Comparison of ENCODE assay signal across 9 cellular contexts in genomic region chr1:156356875-156357534, GRCh38. TPM values are rescaled to one million over a fixed set of nuclear protein-coding genes. Genes with fewer than 3 reads are reported as not detected.
DNase-seq lines count a peak whose midpoint lies in the region; ATAC-seq and TF ChIP-seq lines count a peak whose summit lies in the region.
"Had no signal": no experiment of that assay in that cellular context is flagged by ENCODE, and none has a peak within 500 bp of the region (broad histone marks: within the 10 kb centered on the region; RNA-seq: fewer than 3 reads in every experiment).

No MANE protein-coding gene starts in this region.

- H3K36me3 Mint-ChIP-seq in activated CD8-positive, alpha-beta T cell treated with anti-CD3 and anti-CD28 coated beads, Interleukin-2, amount 10 ng/mL, durations not matched to agents 7 days and 5 days (ENCODE audit: low read depth): no peaks in the 10 kb centered on the region
- no peaks in the 10 kb centered on the region for H3K36me3 Mint-ChIP-seq in neural crest cell (ENCODE audit: low read depth)
- no peaks in the 10 kb centered on the region for H3K36me3 Mint-ChIP-seq in type B pancreatic cell

- TF ChIP-seq POLR2A in erythroblast (IDR thresholded peaks at IDR 0.05; ENCODE audit: low read length): no peak

- no peak overlapping the region for H3K4me3 Mint-ChIP-seq in activated CD8-positive, alpha-beta T cell treated with anti-CD3 and anti-CD28 coated beads, Interleukin-2, amount 10 ng/mL, durations not matched to agents 7 days and 5 days
- H3K4me3 Mint-ChIP-seq in neural crest cell (no peak overlapping the region), type B pancreatic cell (peak overlapping the region; percentile 59)
- H3K4me3 Mint-ChIP-seq: stimulated activated naive CD8-positive, alpha-beta T cell treated with anti-CD3 and anti-CD28 coated beads, Interleukin-15, Interleukin-2, amounts not matched to agents 100 ng/mL and 50 ng/mL, for 24 hours had no signal

- no peaks in the 10 kb centered on the region for H3K9me3 Mint-ChIP-seq in activated CD8-positive, alpha-beta T cell treated with anti-CD3 and anti-CD28 coated beads, Interleukin-2, amount 10 ng/mL, durations not matched to agents 7 days and 5 days (ENCODE audit: insufficient read depth)
- no peaks in the 10 kb centered on the region for H3K9me3 Mint-ChIP-seq in neural crest cell
- H3K9me3 Mint-ChIP-seq in type B pancreatic cell: no peaks in the 10 kb centered on the region
- H3K9me3 Mint-ChIP-seq: stimulated activated naive CD8-positive, alpha-beta T cell treated with anti-CD3 and anti-CD28 coated beads, Interleukin-15, Interleukin-2, amounts not matched to agents 100 ng/mL and 50 ng/mL, for 24 hours had no signal

- no peak overlapping the region; the same call in 1 of the 2 replicates for H3K4me3 ChIP-seq in HEK293 (ENCODE audit: low read depth, low read length)

- peak; percentile 99 for ATAC-seq in activated CD8-positive, alpha-beta T cell treated with anti-CD3 and anti-CD28 coated beads, Interleukin-2, amount 10 ng/mL, durations not matched to agents 7 days and 5 days
- ATAC-seq in GM18519 (IDR thresholded peaks at IDR 0.05; ENCODE audit: low FRiP score, unreplicated experiment): no peak

- peaks cover 31% of the 10 kb centered on the region for H3K27me3 Mint-ChIP-seq in activated CD8-positive, alpha-beta T cell treated with anti-CD3 and anti-CD28 coated beads, Interleukin-2, amount 10 ng/mL, durations not matched to agents 7 days and 5 days (ENCODE audit: low read depth)
- peaks cover 78% of the 10 kb centered on the region for H3K27me3 Mint-ChIP-seq in neural crest cell (ENCODE audit: low read depth)
- H3K27me3 Mint-ChIP-seq in type B pancreatic cell: peaks cover 62% of the 10 kb centered on the region

- H3K4me1 ChIP-seq in HEK293 (ENCODE audit: control insufficient read depth, insufficient read depth, low read length): no peaks in the 10 kb centered on the region

- H3K36me3 ChIP-seq in HEK293 (ENCODE audit: control insufficient read depth in 2 of 2, insufficient read depth in 1 of 2, low read length in 2 of 2): no peaks in the 10 kb centered on the region

- POLR2A ChIA-PET in HEK293 (lab: Yijun Ruan, JAX): interaction anchor here (0.6 kb wide), 1 partner anchor 50 kb away, joined by 4 read pairs; no protein-coding TSS in a partner anchor
- POLR2A ChIA-PET in activated CD8-positive, alpha-beta T cell treated with anti-CD3 and anti-CD28 coated beads, Interleukin-2, amount 10 ng/mL, durations not matched to agents 7 days and 5 days (lab: Charles Lee): interaction anchor here (0.6 kb wide), 1 partner anchor 192 kb away, joined by 6 read pairs; no protein-coding TSS in a partner anchor

- no peak overlapping the region for H3K27ac ChIP-seq in HEK293 (ENCODE audit: extremely low read depth, low read depth, low read length)

- H3K4me1 Mint-ChIP-seq in activated CD8-positive, alpha-beta T cell treated with anti-CD3 and anti-CD28 coated beads, Interleukin-2, amount 10 ng/mL, durations not matched to agents 7 days and 5 days (ENCODE audit: low read depth): peaks cover 6% of the 10 kb centered on the region
- H3K4me1 Mint-ChIP-seq in neural crest cell (peaks cover 10% of the 10 kb centered on the region), type B pancreatic cell (ENCODE audit: unreplicated experiment) (peaks cover 6% of the 10 kb centered on the region)

- CTCF ChIA-PET in HEK293 (lab: Yijun Ruan, JAX): interaction anchor here (0.6 to 4.7 kb wide), 18 partner anchors 8 to 234 kb away, joined by 3 to 36 read pairs (median 4); partner anchors contain the start of genes NAXE and RHBG
- CTCF ChIA-PET in activated CD8-positive, alpha-beta T cell treated with anti-CD3 and anti-CD28 coated beads, Interleukin-2, amount 10 ng/mL, durations not matched to agents 7 days and 5 days (lab: Charles Lee): interaction anchor here (0.7 to 1.5 kb wide), 7 partner anchors 13 to 270 kb away, joined by 3 to 6 read pairs (median 3); no protein-coding TSS in a partner anchor

- DNase-seq in COLO668 (lab: John Stamatoyannopoulos, UW; ENCODE audit: unreplicated experiment) (peak; percentile 86), NCI-H2196 treated with DMSO at 0.1 percent for 48 hours (lab: John Stamatoyannopoulos, UW; ENCODE audit: unreplicated experiment) (peak; percentile 63), erythroblast (lab: John Stamatoyannopoulos, UW) (peak; percentile 20 to 47), neural crest cell (ENCODE audit: low read depth, low spot score) (peak; percentile 41), type B pancreatic cell (ENCODE audit: extremely low spot score, unreplicated experiment) (no peak)
- DNase-seq in activated CD8-positive, alpha-beta T cell treated with anti-CD3 and anti-CD28 coated beads, Interleukin-2, amount 10 ng/mL, durations not matched to agents 7 days and 5 days: peak; percentile 75

- H3K27ac Mint-ChIP-seq in activated CD8-positive, alpha-beta T cell treated with anti-CD3 and anti-CD28 coated beads, Interleukin-2, amount 10 ng/mL, durations not matched to agents 7 days and 5 days: no peak overlapping the region
- no peak overlapping the region for H3K27ac Mint-ChIP-seq in neural crest cell (ENCODE audit: unreplicated experiment)
- H3K27ac Mint-ChIP-seq in type B pancreatic cell: no peak overlapping the region
- H3K27ac Mint-ChIP-seq: stimulated activated naive CD8-positive, alpha-beta T cell treated with anti-CD3 and anti-CD28 coated beads, Interleukin-15, Interleukin-2, amounts not matched to agents 100 ng/mL and 50 ng/mL, for 24 hours had no signal

- TF ChIP-seq CTCF in HEK293 (tag by site-specific recombination; IDR thresholded peaks at IDR 0.05) (peak; percentile 98), neural crest cell (conservative IDR thresholded peaks at IDR 0.05) (peak; percentile 82), type B pancreatic cell (conservative IDR thresholded peaks at IDR 0.05) (peak; percentile 85)

- H3K9me3 ChIP-seq in HEK293 (ENCODE audit: control insufficient read depth, insufficient read depth, low read depth, low read length): no peaks in the 10 kb centered on the region

TF ChIP-seq in HEK293, 187 proteins besides CTCF, POLR2A, EP300 and RAD21 (continues in another document):
- TF ChIP-seq PRDM4 (tag by site-specific recombination; IDR thresholded peaks at IDR 0.05): no peak
- TF ChIP-seq ZBTB11 (tag by site-specific recombination; conservative IDR thresholded peaks at IDR 0.05; ENCODE audit: low read depth): no peak

RNA-seq across cellular contexts. Expression of gene RHBG, which starts 12.0 kb away (rescaled TPM):
- total RNA-seq in activated CD8-positive, alpha-beta T cell treated with anti-CD3 and anti-CD28 coated beads, Interleukin-2, amount 10 ng/mL, durations not matched to agents 7 days and 5 days: not detected
- not detected in 2 replicates for total RNA-seq in neural crest cell
- total RNA-seq in type B pancreatic cell (ENCODE audit: low replicate concordance): 0.17 and 0.88 TPM in 2 replicates

RNA-seq across cellular contexts. Expression of gene TSACC, which starts 18.7 kb away (rescaled TPM):
- total RNA-seq in activated CD8-positive, alpha-beta T cell treated with anti-CD3 and anti-CD28 coated beads, Interleukin-2, amount 10 ng/mL, durations not matched to agents 7 days and 5 days: under 1 TPM; 0.73 to 0.76 TPM
- total RNA-seq in neural crest cell: 0.66 and 1.0 TPM in 2 replicates
- total RNA-seq in type B pancreatic cell (ENCODE audit: low replicate concordance): 0.63 TPM in 1 of 2 replicates, not detected in the other

RNA-seq across cellular contexts. Expression of gene CCT3, which starts 18.9 kb away (rescaled TPM):
- 100 to 1,000 TPM; 266 to 269 TPM for total RNA-seq in activated CD8-positive, alpha-beta T cell treated with anti-CD3 and anti-CD28 coated beads, Interleukin-2, amount 10 ng/mL, durations not matched to agents 7 days and 5 days
- total RNA-seq in neural crest cell: 343 and 346 TPM in 2 replicates
- 209 and 301 TPM in 2 replicates for total RNA-seq in type B pancreatic cell (ENCODE audit: low replicate concordance)

RNA-seq across cellular contexts. Expression of gene VHLL, which starts 57.9 kb away (rescaled TPM):
- not detected for total RNA-seq in activated CD8-positive, alpha-beta T cell treated with anti-CD3 and anti-CD28 coated beads, Interleukin-2, amount 10 ng/mL, durations not matched to agents 7 days and 5 days
- total RNA-seq in neural crest cell (0.77 TPM in 1 of 2 replicates, not detected in the other), type B pancreatic cell (ENCODE audit: low replicate concordance) (0.48 TPM in 1 of 2 replicates, not detected in the other)
